In genomic region chr1:154801612-154802011, GRCh38 we compare ENCODE assay signal across 38 cellular contexts.
"Had no signal": no experiment of that assay in that cellular context is flagged by ENCODE, and none has a peak within 500 bp of the region (broad histone marks: within the 10 kb centered on the region; RNA-seq: fewer than 3 reads in every experiment).

No MANE protein-coding gene starts in this region.

- H3K27me3 Mint-ChIP-seq: activated naive CD4-positive, alpha-beta T cell treated with anti-CD3 and anti-CD28 coated beads, Interleukin-2, amount 50 U/mL, for 24 hours had no signal

- ATAC-seq: activated CD8-positive, alpha-beta T cell treated with anti-CD3 and anti-CD28 coated beads, Interleukin-2, amount 10 ng/mL, durations not matched to agents 7 days and 5 days; body of pancreas; PC-3 had no signal

- H3K36me3 ChIP-seq: MG63, Peyer's patch had no signal

- H3K27ac Mint-ChIP-seq: activated B cell treated with CpG ODN at 0.5 μM for 24 hours; activated CD8-positive, alpha-beta T cell treated with anti-CD3 and anti-CD28 coated beads, Interleukin-2, amount 10 ng/mL, durations not matched to agents 7 days and 5 days; activated naive CD4-positive, alpha-beta T cell treated with anti-CD3 and anti-CD28 coated beads, Interleukin-2, amount 50 U/mL, for 24 hours; activated naive CD8-positive, alpha-beta T cell treated with anti-CD3 and anti-CD28 coated beads, Interleukin-2, amount 10 ng/mL, durations not matched to agents 7 days and 5 days; activated T-cell treated with anti-CD3 and anti-CD28 coated beads, Interleukin-2, amount 50 U/mL, for 24 hours; activated T-helper 2 cell treated with anti-CD3 and anti-CD28 coated beads, Interferon-gamma antibody, Interleukin-2, Interleukin-4, amounts not matched to agents 10 μg/mL and 5 μg/mL and 100 μg/mL, durations not matched to agents 14 hours and 24 hours and 36 hours; IgD-negative memory B cell had no signal

- H3K27me3 ChIP-seq: body of pancreas, Peyer's patch had no signal

- H3K4me3 ChIP-seq: body of pancreas, MG63, Peyer's patch had no signal

- FAIRE-seq: astrocyte, bronchial epithelial cell had no signal

- H3K9me3 ChIP-seq: body of pancreas, MG63, Peyer's patch had no signal

- H3K4me1 Mint-ChIP-seq: activated naive CD4-positive, alpha-beta T cell treated with anti-CD3 and anti-CD28 coated beads, Interleukin-2, amount 50 U/mL, for 24 hours had no signal

- H3K4me1 ChIP-seq: body of pancreas, Peyer's patch had no signal

- H3K4me3 Mint-ChIP-seq: activated B cell treated with CpG ODN at 0.5 μM for 24 hours; activated CD8-positive, alpha-beta T cell treated with anti-CD3 and anti-CD28 coated beads, Interleukin-2, amount 10 ng/mL, durations not matched to agents 7 days and 5 days; activated naive CD4-positive, alpha-beta T cell treated with anti-CD3 and anti-CD28 coated beads, Interleukin-2, amount 50 U/mL, for 24 hours; activated naive CD8-positive, alpha-beta T cell treated with anti-CD3 and anti-CD28 coated beads, Interleukin-2, amount 10 ng/mL, durations not matched to agents 7 days and 5 days; activated T-cell treated with anti-CD3 and anti-CD28 coated beads, Interleukin-2, amount 50 U/mL, for 24 hours; IgD-negative memory B cell had no signal

- H3K36me3 Mint-ChIP-seq: activated naive CD4-positive, alpha-beta T cell treated with anti-CD3 and anti-CD28 coated beads, Interleukin-2, amount 50 U/mL, for 24 hours; activated naive CD8-positive, alpha-beta T cell treated with anti-CD3 and anti-CD28 coated beads, Interleukin-2, amount 10 ng/mL, durations not matched to agents 7 days and 5 days had no signal

- DNase-seq: activated B cell treated with CpG ODN at 0.5 μM for 24 hours; activated CD4-positive, alpha-beta T cell treated with anti-CD3 and anti-CD28 coated beads for 48 hours; activated CD4-positive, alpha-beta T cell treated with anti-CD3 and anti-CD28 coated beads, Interleukin-2, amount 50 U/mL, for 4 hours; activated CD4-positive, CD25-positive, alpha-beta regulatory T cell treated with anti-CD3 and anti-CD28 coated beads, Interleukin-2, amount 50 U/mL, for 72 hours; activated CD8-positive, alpha-beta T cell treated with anti-CD3 and anti-CD28 coated beads, Interleukin-2, amount 10 ng/mL, durations not matched to agents 7 days and 5 days; activated gamma-delta T cell; activated naive CD4-positive, alpha-beta T cell treated with Interleukin-2 at 50 U/mL for 16 hours; activated naive CD8-positive, alpha-beta T cell treated with anti-CD3 and anti-CD28 coated beads, Interleukin-2, amount 10 ng/mL, durations not matched to agents 7 days and 5 days; activated T-cell treated with anti-CD3 and anti-CD28 coated beads, Interleukin-2, amount 50 U/mL, for 24 hours; body of pancreas; central memory CD4-positive, alpha-beta T cell; Karpas-422; KBM-7; MG63; NCI-H1092; NCI-H1436 treated with DMSO at 0.1 percent for 48 hours; NCI-H1694 treated with DMSO at 0.1 percent for 48 hours; NCI-H2029; NCI-H2107; NCI-H2171; NCI-H510A; NCI-H526; NCI-H748 treated with DMSO at 0.1 percent for 48 hours; NK-92 treated with Interleukin-12 subunit alpha and Interleukin-12 subunit beta, amount 100 ng/mL, for 24 hours; PC-3; Peyer's patch; RPMI8226; SIG-M5; SW 1271; T-helper 1 cell; T-helper 2 cell; T-helper 9 cell had no signal

- H3K9me3 Mint-ChIP-seq: activated B cell treated with CpG ODN at 0.5 μM for 24 hours; activated naive CD4-positive, alpha-beta T cell treated with anti-CD3 and anti-CD28 coated beads, Interleukin-2, amount 50 U/mL, for 24 hours; activated naive CD8-positive, alpha-beta T cell treated with anti-CD3 and anti-CD28 coated beads, Interleukin-2, amount 10 ng/mL, durations not matched to agents 7 days and 5 days; activated T-cell treated with anti-CD3 and anti-CD28 coated beads, Interleukin-2, amount 50 U/mL, for 24 hours; activated T-helper 2 cell treated with anti-CD3 and anti-CD28 coated beads, Interferon-gamma antibody, Interleukin-2, Interleukin-4, amounts not matched to agents 10 μg/mL and 5 μg/mL and 100 μg/mL, durations not matched to agents 14 hours and 24 hours and 36 hours; IgD-negative memory B cell had no signal

- H3K27ac ChIP-seq: body of pancreas, Peyer's patch, VCaP had no signal
